ENCODE assay signal across 17 cellular contexts in genomic region chr22:39360674-39361413, GRCh38. TPM values are rescaled to one million over a fixed set of nuclear protein-coding genes. Genes with fewer than 3 reads are reported as not detected.
DNase-seq lines count a peak whose midpoint lies in the region; ATAC-seq, FAIRE-seq and TF ChIP-seq lines count a peak whose summit lies in the region.
"Had no signal": no experiment of that assay in that cellular context is flagged by ENCODE, and none has a peak within 500 bp of the region (broad histone marks: within the 10 kb centered on the region; RNA-seq: fewer than 3 reads in every experiment).

No MANE protein-coding gene starts in this region.

- intact Hi-C loops in PC-9 (cut with micrococcal nuclease; ENCODE audit: unreplicated experiment), result no loop called here

- H3K36me3 Mint-ChIP-seq in progenitor cell of endocrine pancreas (ENCODE audit: insufficient read depth), result peaks cover 14% of the 10 kb centered on the region

- peaks cover 24% of the 10 kb centered on the region for H3K4me1 ChIP-seq in PC-9 (replicated peaks; ENCODE audit: insufficient read depth)
- H3K4me1 ChIP-seq: Peyer's patch had no signal

- DNase-seq in H54 (ENCODE audit: insufficient read length, low spot score), result peak; percentile 81
- peak; percentile 82 to 90 for DNase-seq in PC-9
- DNase-seq in epithelial cell of esophagus (ENCODE audit: low read depth), result peak; percentile 83
- no peak for DNase-seq in progenitor cell of endocrine pancreas (ENCODE audit: low spot score, unreplicated experiment)
- DNase-seq in effector CD8-positive, alpha-beta T cell (lab: John Stamatoyannopoulos, UW), result no peak
- DNase-seq in omental fat pad (ENCODE audit: low spot score), result no peak
- DNase-seq in HuH-7.5 (ENCODE audit: low spot score), result no peak
- DNase-seq: activated CD8-positive, alpha-beta memory T cell treated with anti-CD3 and anti-CD28 coated beads, Interleukin-2, amount 50 U/mL, for 4 hours; aorta; NCI-H226; Peyer's patch; stimulated activated CD4-positive, alpha-beta T cell treated with anti-CD3 and anti-CD28 coated beads, Interleukin-12 subunit alpha, Interleukin-12 subunit beta, amount 100 ng/mL, for 4 hours had no signal

- CTCF ChIA-PET in PC-9 (lab: Charles Lee), result interaction anchor here (0.7 kb wide), 1 partner anchor 440 kb away, joined by 4 read pairs; no protein-coding TSS in a partner anchor

- H3K9me3 ChIP-seq in PC-9 (ENCODE audit: insufficient read depth, low read depth), result no peaks in the 10 kb centered on the region
- H3K9me3 ChIP-seq: Peyer's patch had no signal

- TF ChIP-seq CTCF in PC-9 (conservative IDR thresholded peaks at IDR 0.05) (no peak), epithelial cell of esophagus (IDR thresholded peaks at IDR 0.05; ENCODE audit: insufficient read depth, low read depth, low read length, missing control alignments) (no peak), progenitor cell of endocrine pancreas (IDR thresholded peaks at IDR 0.05; ENCODE audit: unreplicated experiment) (no peak), omental fat pad (IDR thresholded peaks at IDR 0.05) (no peak)

- no peak overlapping the region for H3K4me3 Mint-ChIP-seq in progenitor cell of endocrine pancreas (ENCODE audit: low read depth)
- H3K4me3 Mint-ChIP-seq: nephron had no signal

- H3K4me3 ChIP-seq in PC-9 (no peak overlapping the region), epithelial cell of esophagus (ENCODE audit: low read length) (no peak overlapping the region)
- H3K4me3 ChIP-seq: Peyer's patch had no signal

- no peak for TF ChIP-seq POLR2A in H54 (IDR thresholded peaks at IDR 0.05; ENCODE audit: low read depth, low read length)

- H3K27ac Mint-ChIP-seq in progenitor cell of endocrine pancreas, result peak overlapping the region; percentile 60

- no peak for ATAC-seq in omental fat pad (ENCODE audit: low FRiP score)
- no peak for ATAC-seq in GM21786 (IDR thresholded peaks at IDR 0.05; ENCODE audit: unreplicated experiment)

- H3K36me3 ChIP-seq in PC-9 (ENCODE audit: low read depth), result no peaks in the 10 kb centered on the region
- H3K36me3 ChIP-seq: Peyer's patch had no signal

- POLR2A ChIA-PET in PC-9 (lab: Charles Lee; ENCODE audit: unreplicated experiment), result no interaction called here

- no peaks in the 10 kb centered on the region for H3K79me2 ChIP-seq in PC-9 (ENCODE audit: low read depth)

- no peak overlapping the region for H2AFZ ChIP-seq in PC-9

- H4K20me1 ChIP-seq in PC-9 (ENCODE audit: insufficient read depth), result no peaks in the 10 kb centered on the region

- no peaks in the 10 kb centered on the region for H3K27me3 Mint-ChIP-seq in progenitor cell of endocrine pancreas

- H3K27ac ChIP-seq in PC-9, result peak overlapping the region; percentile 6; the same call in 1 of the 2 replicates
- H3K27ac ChIP-seq: KMS-11, Peyer's patch had no signal

- no peaks in the 10 kb centered on the region for H3K9me2 ChIP-seq in PC-9 (ENCODE audit: insufficient read depth)

- H3K4me2 ChIP-seq in PC-9, result peak overlapping the region; percentile 49
- H3K4me2 ChIP-seq: KMS-11 had no signal

- H3K4me1 Mint-ChIP-seq in progenitor cell of endocrine pancreas (ENCODE audit: low read depth), result peaks cover 22% of the 10 kb centered on the region

- no peaks in the 10 kb centered on the region for H3K9me3 Mint-ChIP-seq in progenitor cell of endocrine pancreas (ENCODE audit: low read depth)
- H3K9me3 Mint-ChIP-seq: nephron had no signal

- H3F3A ChIP-seq in PC-9 (ENCODE audit: insufficient read depth, low read depth), result peaks cover 15% of the 10 kb centered on the region; the same call in 1 of the 2 replicates

- no peak for FAIRE-seq in H54 (lab: Jason Lieb, UNC)
- FAIRE-seq: GM12892, GM19239 had no signal

- H3K27me3 ChIP-seq in PC-9 (ENCODE audit: insufficient read depth, low read depth), result no peaks in the 10 kb centered on the region
- H3K27me3 ChIP-seq: Peyer's patch had no signal

- BruUV-seq in PC-9 (replicated peaks; lab: Mats Ljungman, UMichigan), result no TSS peak

RNA-seq across cellular contexts. Expression of gene SYNGR1, which starts 11.1 kb away (rescaled TPM):
- total RNA-seq in PC-9 (2021) (12.0 and 19.1 TPM in 2 replicates), progenitor cell of endocrine pancreas (36.8 and 38.0 TPM in 2 replicates), omental fat pad (10 to 100 TPM in 2 of 4 donors, 1 to 10 TPM in 2; 4.4 to 11.0 (median 9.9) TPM)

RNA-seq across cellular contexts. Expression of gene TAB1, which starts 38.7 kb away (rescaled TPM):
- 39.9 and 42.8 TPM in 2 replicates for total RNA-seq in PC-9 (2021)
- total RNA-seq in progenitor cell of endocrine pancreas, result 31.2 and 40.6 TPM in 2 replicates
- total RNA-seq in omental fat pad, result 10 to 100 TPM in 3 of 4 donors, 1 to 10 TPM in 1; 7.6 to 14.5 (median 11.1) TPM

RNA-seq across cellular contexts. Expression of gene RPL3, which starts 41.4 kb away (rescaled TPM):
- total RNA-seq in PC-9 (2021), result 1,699 and 2,252 TPM in 2 replicates
- 2,433 and 2,506 TPM in 2 replicates for total RNA-seq in progenitor cell of endocrine pancreas
- 1,000 to 10,000 TPM; 1,543 to 2,117 (median 1,973) TPM for total RNA-seq in omental fat pad

Comparison
In these comparisons a context has a peak if more than half of its experiments do, and no peak if none do; other contexts are left out.
1. DNase-seq: peak in H54 (single experiment), PC-9 (2 of 2) and epithelial cell of esophagus (single experiment); none in progenitor cell of endocrine pancreas (single experiment), effector CD8-positive, alpha-beta T cell (single experiment), omental fat pad (single experiment) and HuH-7.5 (single experiment).